ENCODE assay signal across 1 cellular context in the genomic region with DNA sequence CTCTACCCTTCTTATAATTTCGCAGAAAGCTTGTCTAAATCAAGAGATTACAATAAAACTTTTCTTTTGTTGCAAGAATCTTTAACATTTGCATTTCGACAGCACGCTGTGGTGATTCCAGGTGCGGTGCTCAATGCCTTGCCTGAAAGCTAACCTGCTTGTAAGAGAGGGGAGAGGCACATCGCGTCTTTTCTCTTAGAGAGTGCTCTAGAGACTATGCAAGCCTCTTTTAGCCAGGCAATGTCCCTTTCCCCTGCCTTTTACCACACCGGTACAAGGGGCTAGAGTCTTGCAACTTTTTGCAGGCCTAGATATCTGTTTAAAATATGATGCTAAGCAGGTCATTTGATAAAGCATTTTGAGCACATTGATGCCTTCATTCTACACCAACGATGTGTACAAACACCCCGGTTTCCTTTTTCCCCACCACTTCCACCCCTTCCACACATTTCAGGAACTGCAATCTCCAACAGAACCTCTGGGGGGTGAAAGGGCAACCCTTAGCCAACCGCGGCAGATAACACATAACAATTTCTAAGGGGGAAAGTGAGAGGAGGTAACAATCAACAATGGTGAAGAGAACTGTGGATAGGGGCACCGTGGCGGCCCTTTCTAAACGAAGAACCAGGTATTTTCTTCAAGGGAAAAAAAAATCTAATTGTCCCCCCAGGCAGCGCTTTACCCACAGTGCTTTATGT.
TF ChIP-seq lines count a peak whose summit lies in the region.

No MANE protein-coding gene starts in this region.

TF ChIP-seq in HepG2, 621 proteins besides CTCF, POLR2A, EP300 and RAD21 (continued from another document):
- 0 out of 2 replicates have a peak, but pooled peaks have one; percentile 6 for TF ChIP-seq ZNF777 (CRISPR knock-in tag; IDR thresholded peaks at IDR 0.05)
